ENCODE assay signal across 1 cellular context in genomic region chr20:57481281-57481711, GRCh38.
TF ChIP-seq lines count a peak whose summit lies in the region.

No MANE protein-coding gene starts in this region.

TF ChIP-seq in K562, 482 proteins besides CTCF, POLR2A, EP300 and RAD21 (continued from another document):
- TF ChIP-seq HEY1 (CRISPR knock-in tag; IDR thresholded peaks at IDR 0.05; ENCODE audit: borderline replicate concordance) (no peak), JUNB (CRISPR knock-in tag; conservative IDR thresholded peaks at IDR 0.05) (no peak), MXI1 (IDR thresholded peaks at IDR 0.05; ENCODE audit: low read depth, low read length) (no peak)
